Comparison of ENCODE assay signal across 11 cellular contexts in genomic region chr11:89293966-89294679, GRCh38.
DNase-seq lines count a peak whose midpoint lies in the region; ATAC-seq and TF ChIP-seq lines count a peak whose summit lies in the region.
"Had no signal": no experiment of that assay in that cellular context is flagged by ENCODE, and none has a peak within 500 bp of the region (broad histone marks: within the 10 kb centered on the region; RNA-seq: fewer than 3 reads in every experiment).

No MANE protein-coding gene starts in this region.

- H3K4me3 ChIP-seq in H7 (ENCODE audit: insufficient read depth, low read depth, low read length) = peak overlapping the region; percentile 11; the same call in 1 of the 2 replicates
- H3K4me3 ChIP-seq in iPS-18a (ENCODE audit: low read length) = peak overlapping the region; percentile 51
- H3K4me3 ChIP-seq in skeletal muscle cell (ENCODE audit: low read depth, low read length) = peak overlapping the region; percentile 36

- H3K4me3 Mint-ChIP-seq in activated CD4-positive, alpha-beta memory T cell treated with anti-CD3 and anti-CD28 coated beads, Interleukin-2, amount 10 ng/mL, durations not matched to agents 7 days and 5 days = no peak overlapping the region

- POLR2A ChIA-PET in activated CD4-positive, alpha-beta memory T cell treated with anti-CD3 and anti-CD28 coated beads, Interleukin-2, amount 10 ng/mL, durations not matched to agents 7 days and 5 days (lab: Charles Lee) = no interaction called here
- POLR2A ChIA-PET in HEK293T (lab: Yijun Ruan, JAX) = no interaction called here

- no peaks in the 10 kb centered on the region for H3K36me3 Mint-ChIP-seq in activated CD4-positive, alpha-beta memory T cell treated with anti-CD3 and anti-CD28 coated beads, Interleukin-2, amount 10 ng/mL, durations not matched to agents 7 days and 5 days (ENCODE audit: low read depth)

- H3K4me1 ChIP-seq in iPS-18a (ENCODE audit: control insufficient read depth, low read depth, low read length) = peaks cover 3% of the 10 kb centered on the region
- H3K4me1 ChIP-seq: Caco-2 had no signal

- H3K4me1 Mint-ChIP-seq in activated CD4-positive, alpha-beta memory T cell treated with anti-CD3 and anti-CD28 coated beads, Interleukin-2, amount 10 ng/mL, durations not matched to agents 7 days and 5 days = no peaks in the 10 kb centered on the region

- DNase-seq in H7 (peak; percentile 34), dermis blood vessel endothelial cell (peak; percentile 3), skeletal muscle cell (ENCODE audit: low read depth) (no peak), HEK293T (ENCODE audit: extremely low spot score) (no peak), CD1c-positive myeloid dendritic cell (ENCODE audit: extremely low spot score) (no peak)
- no peak for DNase-seq in activated CD4-positive, alpha-beta memory T cell treated with anti-CD3 and anti-CD28 coated beads, Interleukin-2, amount 10 ng/mL, durations not matched to agents 7 days and 5 days
- DNase-seq: Caco-2, cerebellar nuclear complex, NCI-H526 treated with DMSO at 0.1 percent for 48 hours had no signal

- no peaks in the 10 kb centered on the region for H3K9me3 ChIP-seq in iPS-18a (ENCODE audit: control insufficient read depth, low read depth, low read length)
- H3K9me3 ChIP-seq: Caco-2 had no signal

- H3K27ac Mint-ChIP-seq in activated CD4-positive, alpha-beta memory T cell treated with anti-CD3 and anti-CD28 coated beads, Interleukin-2, amount 10 ng/mL, durations not matched to agents 7 days and 5 days = no peak overlapping the region

- H3K27me3 Mint-ChIP-seq in activated CD4-positive, alpha-beta memory T cell treated with anti-CD3 and anti-CD28 coated beads, Interleukin-2, amount 10 ng/mL, durations not matched to agents 7 days and 5 days = no peaks in the 10 kb centered on the region

- CTCF ChIA-PET in activated CD4-positive, alpha-beta memory T cell treated with anti-CD3 and anti-CD28 coated beads, Interleukin-2, amount 10 ng/mL, durations not matched to agents 7 days and 5 days (lab: Charles Lee) = no interaction called here
- CTCF ChIA-PET in HEK293T (lab: Yijun Ruan, JAX) = no interaction called here

- no peaks in the 10 kb centered on the region for H3K36me3 ChIP-seq in H7 (replicated peaks; ENCODE audit: control insufficient read depth, insufficient read depth, low read length)
- no peaks in the 10 kb centered on the region for H3K36me3 ChIP-seq in iPS-18a (ENCODE audit: control insufficient read depth, low read depth, low read length)

- no peak for ATAC-seq in GM19328 (IDR thresholded peaks at IDR 0.05; ENCODE audit: unreplicated experiment)

- H3K27ac ChIP-seq in iPS-18a (ENCODE audit: low read length) = no peak overlapping the region

- H3K9me3 Mint-ChIP-seq in activated CD4-positive, alpha-beta memory T cell treated with anti-CD3 and anti-CD28 coated beads, Interleukin-2, amount 10 ng/mL, durations not matched to agents 7 days and 5 days = no peaks in the 10 kb centered on the region

- H3K27me3 ChIP-seq in H7 (ENCODE audit: control insufficient read depth, insufficient read depth, low read length) (no peaks in the 10 kb centered on the region), iPS-18a (ENCODE audit: control insufficient read depth, insufficient read depth, low read length) (no peaks in the 10 kb centered on the region)

- H3K9ac ChIP-seq in iPS-18a (ENCODE audit: low read length) = peak overlapping the region; percentile 28

TF ChIP-seq in HEK293T, 16 proteins besides CTCF, POLR2A, EP300 and RAD21:
- TF ChIP-seq CTBP1 (IDR thresholded peaks at IDR 0.05; ENCODE audit: borderline replicate concordance) (no peak), FOXM1 (IDR thresholded peaks at IDR 0.05; ENCODE audit: borderline replicate concordance) (no peak), PKNOX1 (IDR thresholded peaks at IDR 0.05) (no peak), FOXK2 (IDR thresholded peaks at IDR 0.05) (no peak), FOXA1 (IDR thresholded peaks at IDR 0.05) (no peak), LEF1 (IDR thresholded peaks at IDR 0.05; ENCODE audit: borderline replicate concordance) (no peak), ARNT (IDR thresholded peaks at IDR 0.05) (no peak), HDGF (IDR thresholded peaks at IDR 0.05; ENCODE audit: borderline replicate concordance) (no peak), ZNF384 (IDR thresholded peaks at IDR 0.05) (no peak), SP1 (IDR thresholded peaks at IDR 0.05) (no peak), NFRKB (IDR thresholded peaks at IDR 0.05) (no peak), L3MBTL2 (conservative IDR thresholded peaks at IDR 0.05) (no peak), BHLHE40 (IDR thresholded peaks at IDR 0.05; ENCODE audit: borderline replicate concordance) (no peak), ELF4 (IDR thresholded peaks at IDR 0.05) (no peak), SUZ12 (IDR thresholded peaks at IDR 0.05) (no peak), TARDBP (IDR thresholded peaks at IDR 0.05) (no peak)

Comparison
In these comparisons a context has a peak if more than half of its experiments do, and no peak if none do; other contexts are left out.
1. DNase-seq: peak in H7 (single experiment) and dermis blood vessel endothelial cell (single experiment); none in skeletal muscle cell (single experiment), activated CD4-positive, alpha-beta memory T cell treated with anti-CD3 and anti-CD28 coated beads, Interleukin-2, amount 10 ng/mL, durations not matched to agents 7 days and 5 days (single experiment), HEK293T (single experiment) and CD1c-positive myeloid dendritic cell (single experiment).
2. Peak in every context shown above with its lines, with median percentiles within 50 percentile points of each other: H3K4me3 ChIP-seq.